Comparison of ENCODE assay signal across 23 cellular contexts in the genomic region with DNA sequence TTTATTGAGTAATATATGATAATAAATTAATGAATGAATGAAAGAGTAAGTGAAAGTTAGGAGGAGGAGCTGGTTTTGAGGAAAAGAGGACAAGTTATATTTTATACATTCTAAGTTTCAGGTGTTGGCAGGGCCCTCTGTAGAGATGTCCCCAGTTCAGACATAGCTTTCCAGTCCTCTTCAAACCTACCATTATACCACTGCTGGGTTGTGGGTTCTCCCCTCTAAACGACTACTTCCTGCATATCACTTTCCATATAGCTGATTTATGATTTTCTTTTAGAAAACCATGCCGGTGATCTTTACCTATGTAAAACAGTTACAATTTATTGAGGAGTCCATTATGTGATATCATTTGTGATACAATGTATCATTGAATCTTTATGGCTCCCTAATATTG.
DNase-seq lines count a peak whose midpoint lies in the region; ATAC-seq and TF ChIP-seq lines count a peak whose summit lies in the region.
"Had no signal": no experiment of that assay in that cellular context is flagged by ENCODE, and none has a peak within 500 bp of the region (broad histone marks: within the 10 kb centered on the region; RNA-seq: fewer than 3 reads in every experiment).

No MANE protein-coding gene starts in this region.

- H3K4me3 Mint-ChIP-seq in activated T-cell treated with anti-CD3 and anti-CD28 coated beads, Interleukin-2, amount 50 U/mL, for 24 hours = no peak overlapping the region
- H3K4me3 Mint-ChIP-seq in activated naive CD8-positive, alpha-beta T cell = peak overlapping the region; percentile 78
- H3K4me3 Mint-ChIP-seq in natural killer cell treated with Interleukin-12 subunit alpha and Interleukin-12 subunit beta and Interleukin-15 and Interleukin-18, amount 100 ng/mL, for 72 hours = peak overlapping the region; percentile 57
- H3K4me3 Mint-ChIP-seq in CD14-positive monocyte = no peak overlapping the region

- TF ChIP-seq CTCF in CD14-positive monocyte (IDR thresholded peaks at IDR 0.05) = no peak

- no peak for DNase-seq in activated T-cell treated with anti-CD3 and anti-CD28 coated beads, Interleukin-2, amount 50 U/mL, for 24 hours
- DNase-seq in activated T-cell treated with anti-CD3 and anti-CD28 coated beads for 4 hours = no peak
- DNase-seq in Jurkat, Clone E6-1 (ENCODE audit: low read depth, low spot score) = peak; percentile 63
- no peak for DNase-seq in natural killer cell treated with Interleukin-12 subunit alpha and Interleukin-12 subunit beta and Interleukin-15 and Interleukin-18, amount 100 ng/mL, for 72 hours (ENCODE audit: low spot score)
- no peak for DNase-seq in CD14-positive monocyte (ENCODE audit: low spot score)
- no peak for DNase-seq in occipital lobe (lab: John Stamatoyannopoulos, UW)
- DNase-seq in COLO668 (lab: John Stamatoyannopoulos, UW; ENCODE audit: unreplicated experiment) = no peak
- DNase-seq: activated T-cell treated with anti-CD3 and anti-CD28 coated beads, Interleukin-2, amount 50 U/mL, for 48 hours; brain microvascular endothelial cell; Calu3; EL; KBM-7; left lung; NCI-H1417; NCI-H2029 treated with DMSO at 0.1 percent for 48 hours; NCI-H2227 treated with DMSO at 0.1 percent for 48 hours; NCI-H526 treated with DMSO at 0.1 percent for 48 hours; Right ventricle myocardium superior; stimulated activated CD4-positive, alpha-beta T cell treated with anti-CD3 and anti-CD28 coated beads, Interleukin-15, amount 100 ng/mL, for 24 hours; T1000; WERI-Rb-1 had no signal

- H3K9me3 Mint-ChIP-seq in activated T-cell treated with anti-CD3 and anti-CD28 coated beads, Interleukin-2, amount 50 U/mL, for 24 hours = no peaks in the 10 kb centered on the region
- H3K9me3 Mint-ChIP-seq in activated naive CD8-positive, alpha-beta T cell (ENCODE audit: low read depth) = no peaks in the 10 kb centered on the region
- H3K9me3 Mint-ChIP-seq in natural killer cell treated with Interleukin-12 subunit alpha and Interleukin-12 subunit beta and Interleukin-15 and Interleukin-18, amount 100 ng/mL, for 72 hours = no peaks in the 10 kb centered on the region
- no peaks in the 10 kb centered on the region for H3K9me3 Mint-ChIP-seq in CD14-positive monocyte

- no peak overlapping the region for H3K4me3 ChIP-seq in Jurkat, Clone E6-1 (ENCODE audit: low read length)
- H3K4me3 ChIP-seq: left lung, tibial nerve had no signal

- ATAC-seq in natural killer cell treated with Interleukin-12 subunit alpha and Interleukin-12 subunit beta and Interleukin-15 and Interleukin-18, amount 100 ng/mL, for 72 hours = no peak
- ATAC-seq: left lung had no signal

- intact Hi-C loops in CD14-positive monocyte (cut with micrococcal nuclease) = no loop called here

- H3K4me1 Mint-ChIP-seq in activated T-cell treated with anti-CD3 and anti-CD28 coated beads, Interleukin-2, amount 50 U/mL, for 24 hours (ENCODE audit: low read depth) = peaks cover 85% of the 10 kb centered on the region
- H3K4me1 Mint-ChIP-seq in activated naive CD8-positive, alpha-beta T cell (ENCODE audit: low read depth) = peaks cover 79% of the 10 kb centered on the region
- peaks cover 65 to 69% of the 10 kb centered on the region in 2 donors for H3K4me1 Mint-ChIP-seq in natural killer cell treated with Interleukin-12 subunit alpha and Interleukin-12 subunit beta and Interleukin-15 and Interleukin-18, amount 100 ng/mL, for 72 hours (ENCODE audit: low read depth in 2 of 2)
- peaks cover 60% of the 10 kb centered on the region for H3K4me1 Mint-ChIP-seq in CD14-positive monocyte

- peaks cover 5% of the 10 kb centered on the region for H3K36me3 Mint-ChIP-seq in activated T-cell treated with anti-CD3 and anti-CD28 coated beads, Interleukin-2, amount 50 U/mL, for 24 hours (ENCODE audit: low read depth)
- peaks cover 5% of the 10 kb centered on the region for H3K36me3 Mint-ChIP-seq in activated naive CD8-positive, alpha-beta T cell
- H3K36me3 Mint-ChIP-seq in natural killer cell treated with Interleukin-12 subunit alpha and Interleukin-12 subunit beta and Interleukin-15 and Interleukin-18, amount 100 ng/mL, for 72 hours = no peaks in the 10 kb centered on the region
- H3K36me3 Mint-ChIP-seq in CD14-positive monocyte = no peaks in the 10 kb centered on the region

- H3K27me3 Mint-ChIP-seq in activated T-cell treated with anti-CD3 and anti-CD28 coated beads, Interleukin-2, amount 50 U/mL, for 24 hours = no peaks in the 10 kb centered on the region
- H3K27me3 Mint-ChIP-seq in activated naive CD8-positive, alpha-beta T cell = no peaks in the 10 kb centered on the region
- no peaks in the 10 kb centered on the region for H3K27me3 Mint-ChIP-seq in natural killer cell treated with Interleukin-12 subunit alpha and Interleukin-12 subunit beta and Interleukin-15 and Interleukin-18, amount 100 ng/mL, for 72 hours
- H3K27me3 Mint-ChIP-seq in CD14-positive monocyte (ENCODE audit: low read depth in 3 of 3) = no peaks in the 10 kb centered on the region

- peak overlapping the region; percentile 97 for H3K27ac Mint-ChIP-seq in activated T-cell treated with anti-CD3 and anti-CD28 coated beads, Interleukin-2, amount 50 U/mL, for 24 hours
- H3K27ac Mint-ChIP-seq in activated naive CD8-positive, alpha-beta T cell = peak overlapping the region; percentile 98
- peak overlapping the region; percentile 94 to 99 for H3K27ac Mint-ChIP-seq in natural killer cell treated with Interleukin-12 subunit alpha and Interleukin-12 subunit beta and Interleukin-15 and Interleukin-18, amount 100 ng/mL, for 72 hours
- H3K27ac Mint-ChIP-seq in CD14-positive monocyte = no peak overlapping the region

Comparison
In these comparisons a context has a peak if more than half of its experiments do, and no peak if none do; other contexts are left out.
1. H3K27ac Mint-ChIP-seq: peak in activated T-cell treated with anti-CD3 and anti-CD28 coated beads, Interleukin-2, amount 50 U/mL, for 24 hours (single experiment), activated naive CD8-positive, alpha-beta T cell (single experiment) and natural killer cell treated with Interleukin-12 subunit alpha and Interleukin-12 subunit beta and Interleukin-15 and Interleukin-18, amount 100 ng/mL, for 72 hours (2 of 2); none in CD14-positive monocyte (0 of 7).
2. H3K4me3 Mint-ChIP-seq: peak in activated naive CD8-positive, alpha-beta T cell (single experiment) and natural killer cell treated with Interleukin-12 subunit alpha and Interleukin-12 subunit beta and Interleukin-15 and Interleukin-18, amount 100 ng/mL, for 72 hours (single experiment); none in activated T-cell treated with anti-CD3 and anti-CD28 coated beads, Interleukin-2, amount 50 U/mL, for 24 hours (single experiment) and CD14-positive monocyte (0 of 2).